8 cellular contexts compared by ENCODE assay signal in the genomic region with DNA sequence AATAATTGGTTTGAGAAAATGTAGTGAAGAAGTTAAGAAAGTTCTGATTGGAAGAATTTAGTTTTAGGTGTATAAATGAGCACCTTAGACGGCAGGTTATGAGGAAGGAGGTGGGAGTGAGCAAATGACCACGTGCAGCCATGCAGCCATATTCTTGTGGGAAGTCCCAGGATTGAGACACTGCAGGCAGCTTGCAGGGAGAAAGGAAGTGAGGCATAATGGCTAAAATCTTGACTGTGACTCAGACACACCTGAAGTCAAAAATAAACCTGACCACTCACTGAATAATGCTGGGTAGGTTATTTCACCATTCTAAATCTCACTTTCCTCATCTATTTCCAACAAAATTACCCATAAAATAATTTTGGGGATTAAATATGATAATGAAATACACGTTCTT. TPM values are rescaled to one million over a fixed set of nuclear protein-coding genes. Genes with fewer than 3 reads are reported as not detected.
DNase-seq lines count a peak whose midpoint lies in the region; ATAC-seq and TF ChIP-seq lines count a peak whose summit lies in the region.

No MANE protein-coding gene starts in this region.

- H3K27ac ChIP-seq in epithelial cell of prostate (peak overlapping the region; percentile 98), testis (peak overlapping the region in 1 of 2 donors; percentile 75)

- intact Hi-C loops in testis (cut with DNase I; ENCODE audit: low total_unique reads) = no loop called here
- intact Hi-C loops in Right ventricle myocardium superior (cut with DNase I) = no loop called here
- intact Hi-C loops in activated CD4-positive, alpha-beta T cell treated with anti-CD3 and anti-CD28 coated beads, Interleukin-2, amount 10 ng/mL, durations not matched to agents 24 days and 14 days (cut with micrococcal nuclease) = no loop called here

- H3K36me3 ChIP-seq in testis (ENCODE audit: low read depth, missing control alignments) = no peaks in the 10 kb centered on the region

- WGBS in testis, 2 donors = 84% methylated on average over 3 of the region's 3 CpGs

- no peaks in the 10 kb centered on the region for H3K27me3 ChIP-seq in testis

- DNase-seq in EH (ENCODE audit: low read depth) = peak; percentile 68
- peak; percentile 64 for DNase-seq in HK-2 (ENCODE audit: unreplicated experiment)
- DNase-seq in epithelial cell of prostate (ENCODE audit: low read depth, low spot score) = peak; percentile 94
- no peak for DNase-seq in testis
- DNase-seq in activated gamma-delta T cell treated with Interleukin-2 at 50 U/mL for 16 hours = no peak
- no peak for DNase-seq in Right ventricle myocardium superior
- no peak for DNase-seq in activated CD4-positive, alpha-beta T cell treated with anti-CD3 and anti-CD28 coated beads, Interleukin-2, amount 10 ng/mL, durations not matched to agents 24 days and 14 days

- TF ChIP-seq CTCF in testis (IDR thresholded peaks at IDR 0.05) = no peak

- H3K27me3 Mint-ChIP-seq in activated CD4-positive, alpha-beta T cell treated with anti-CD3 and anti-CD28 coated beads, Interleukin-2, amount 10 ng/mL, durations not matched to agents 24 days and 14 days = peaks cover 19% of the 10 kb centered on the region

- H3K4me1 ChIP-seq in testis = peaks cover 13% of the 10 kb centered on the region

- no peak for TF ChIP-seq POLR2A in testis (IDR thresholded peaks at IDR 0.05)

- H3K9me3 Mint-ChIP-seq in activated CD4-positive, alpha-beta T cell treated with anti-CD3 and anti-CD28 coated beads, Interleukin-2, amount 10 ng/mL, durations not matched to agents 24 days and 14 days = no peaks in the 10 kb centered on the region

- H3K4me1 Mint-ChIP-seq in activated CD4-positive, alpha-beta T cell treated with anti-CD3 and anti-CD28 coated beads, Interleukin-2, amount 10 ng/mL, durations not matched to agents 24 days and 14 days = peaks cover 15% of the 10 kb centered on the region

- H3K27ac Mint-ChIP-seq in activated CD4-positive, alpha-beta T cell treated with anti-CD3 and anti-CD28 coated beads, Interleukin-2, amount 10 ng/mL, durations not matched to agents 24 days and 14 days = no peak overlapping the region

- H3K36me3 Mint-ChIP-seq in activated CD4-positive, alpha-beta T cell treated with anti-CD3 and anti-CD28 coated beads, Interleukin-2, amount 10 ng/mL, durations not matched to agents 24 days and 14 days (ENCODE audit: low read depth) = no peaks in the 10 kb centered on the region

- ATAC-seq in GM21526 (IDR thresholded peaks at IDR 0.05; ENCODE audit: low FRiP score, unreplicated experiment) (peak; percentile 52), Right ventricle myocardium superior (ENCODE audit: poor library complexity) (no peak)

- no peak overlapping the region for H3K4me3 Mint-ChIP-seq in activated CD4-positive, alpha-beta T cell treated with anti-CD3 and anti-CD28 coated beads, Interleukin-2, amount 10 ng/mL, durations not matched to agents 24 days and 14 days

- H3K4me3 ChIP-seq in testis = no peak overlapping the region

- no peaks in the 10 kb centered on the region for H3K9me3 ChIP-seq in testis

RNA-seq across cellular contexts. Expression of gene DSE, which starts 16.6 kb away (rescaled TPM):
- total RNA-seq in testis = 10 to 100 TPM; 35.1 to 49.3 TPM
- 31.5 TPM for polyA plus RNA-seq in testis (ENCODE audit: insufficient read depth, low read depth, low replicate concordance)
- 10.2 TPM for total RNA-seq in Right ventricle myocardium superior
- total RNA-seq in activated CD4-positive, alpha-beta T cell treated with anti-CD3 and anti-CD28 coated beads, Interleukin-2, amount 10 ng/mL, durations not matched to agents 24 days and 14 days = 1.7 and 2.7 TPM in 2 replicates

Comparison
In these comparisons a context has a peak if more than half of its experiments do, and no peak if none do; other contexts are left out.
1. DNase-seq: peak in EH (single experiment), HK-2 (single experiment) and epithelial cell of prostate (single experiment); none in testis (single experiment), activated gamma-delta T cell treated with Interleukin-2 at 50 U/mL for 16 hours (single experiment), Right ventricle myocardium superior (single experiment) and activated CD4-positive, alpha-beta T cell treated with anti-CD3 and anti-CD28 coated beads, Interleukin-2, amount 10 ng/mL, durations not matched to agents 24 days and 14 days (single experiment).